8 cellular contexts compared by ENCODE assay signal in the genomic region with DNA sequence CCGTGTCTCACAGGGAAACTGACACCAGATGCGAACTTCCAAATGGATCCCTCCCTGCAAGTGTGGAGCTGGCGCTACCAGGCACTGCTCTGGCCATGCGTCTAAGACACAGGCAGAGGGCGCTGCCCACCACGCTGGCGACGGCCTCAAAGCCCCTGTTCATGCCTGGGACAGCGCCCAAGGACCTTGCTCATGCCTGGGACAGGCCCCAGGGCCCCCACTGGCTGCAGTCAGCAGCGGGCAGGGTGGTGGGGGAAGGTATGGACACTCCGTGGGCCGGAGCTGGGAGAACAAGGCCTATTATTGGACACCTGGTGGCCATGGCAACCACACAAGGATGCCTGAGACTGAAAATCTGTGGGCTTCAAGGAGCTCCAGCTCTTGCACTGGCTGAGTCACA. TPM values are rescaled to one million over a fixed set of nuclear protein-coding genes. Genes with fewer than 3 reads are reported as not detected.
A peak's percentile ranks its signal among the peaks of the same experiment; 100 is the strongest.
DNase-seq lines count a peak whose midpoint lies in the region; ATAC-seq, FAIRE-seq and TF ChIP-seq lines count a peak whose summit lies in the region.

No MANE protein-coding gene starts in this region.

- no peak overlapping the region for H3K9ac ChIP-seq in OCI-LY1 (ENCODE audit: low read length)

- ATAC-seq in activated T-cell treated with anti-CD3 and anti-CD28 coated beads, Interleukin-2, amount 50 U/mL, for 4 hours = peak; percentile 66
- ATAC-seq in upper lobe of right lung (peak; percentile 84), GM19467 (IDR thresholded peaks at IDR 0.05; ENCODE audit: unreplicated experiment) (no peak)

- H3K27ac ChIP-seq in OCI-LY1 (ENCODE audit: low read depth, low read length, poor library complexity, severe bottlenecking) (no peak overlapping the region), upper lobe of right lung (no peak overlapping the region)

- no peak for TF ChIP-seq POLR2A in GM12892 (IDR thresholded peaks at IDR 0.05; ENCODE audit: low read depth, low read length)

- H3K27ac Mint-ChIP-seq in neural crest cell (ENCODE audit: unreplicated experiment) = no peak overlapping the region

- FAIRE-seq in GM12892 (lab: Jason Lieb, UNC) = no peak

- peaks cover 6% of the 10 kb centered on the region for H3K27me3 Mint-ChIP-seq in activated T-cell treated with anti-CD3 and anti-CD28 coated beads, Interleukin-2, amount 50 U/mL, for 4 hours (ENCODE audit: low read depth)
- peaks cover 47% of the 10 kb centered on the region for H3K27me3 Mint-ChIP-seq in neural crest cell (ENCODE audit: low read depth)

- intact Hi-C loops in upper lobe of right lung (cut with DNase I) = no loop called here

- H3K36me3 ChIP-seq in OCI-LY1 (ENCODE audit: insufficient read depth, low read length) = no peaks in the 10 kb centered on the region
- H3K36me3 ChIP-seq in upper lobe of right lung = no peaks in the 10 kb centered on the region

- H3K36me3 Mint-ChIP-seq in activated T-cell treated with anti-CD3 and anti-CD28 coated beads, Interleukin-2, amount 50 U/mL, for 4 hours (ENCODE audit: insufficient read depth) = no peaks in the 10 kb centered on the region
- no peaks in the 10 kb centered on the region for H3K36me3 Mint-ChIP-seq in neural crest cell (ENCODE audit: low read depth)

- peak; percentile 98 for TF ChIP-seq CTCF in AG09309 (IDR thresholded peaks at IDR 0.05; ENCODE audit: control insufficient read depth, insufficient read depth, low read depth, low read length, missing control alignments)
- peak; percentile 68 for TF ChIP-seq CTCF in OCI-LY1 (IDR thresholded peaks at IDR 0.05; ENCODE audit: low read length)
- TF ChIP-seq CTCF in neural crest cell (conservative IDR thresholded peaks at IDR 0.05) = peak; percentile 87
- peak; percentile 71 for TF ChIP-seq CTCF in upper lobe of right lung (IDR thresholded peaks at IDR 0.05)

- peaks cover 39% of the 10 kb centered on the region for H3K4me1 Mint-ChIP-seq in activated T-cell treated with anti-CD3 and anti-CD28 coated beads, Interleukin-2, amount 50 U/mL, for 4 hours (ENCODE audit: low read depth)
- peaks cover 9% of the 10 kb centered on the region for H3K4me1 Mint-ChIP-seq in neural crest cell

- DNase-seq in AG09309 (ENCODE audit: low read depth) (peak; percentile 38), GM12892 (ENCODE audit: insufficient read length) (peak; percentile 68), fibroblast of peridontal ligament (ENCODE audit: extremely low read depth) (peak; percentile 77), neural crest cell (ENCODE audit: low read depth, low spot score) (peak; percentile 58), upper lobe of right lung (peak; percentile 86)
- peak; percentile 49 for DNase-seq in activated T-cell treated with anti-CD3 and anti-CD28 coated beads, Interleukin-2, amount 50 U/mL, for 4 hours

- H3F3A ChIP-seq in OCI-LY1 (ENCODE audit: insufficient read depth, low read length) = no peaks in the 10 kb centered on the region

- H4K20me1 ChIP-seq in OCI-LY1 (ENCODE audit: insufficient read depth, low read length) = no peaks in the 10 kb centered on the region

- H3K4me3 ChIP-seq in AG09309 (ENCODE audit: control insufficient read depth, low read depth, low read length) (no peak overlapping the region), OCI-LY1 (ENCODE audit: low read depth, low read length, poor library complexity, severe bottlenecking) (no peak overlapping the region), upper lobe of right lung (no peak overlapping the region)

- H3K9me3 ChIP-seq in OCI-LY1 (ENCODE audit: low read length) (no peaks in the 10 kb centered on the region), upper lobe of right lung (no peaks in the 10 kb centered on the region)

- 0 out of 2 replicates have a peak, but pooled peaks cover 5% of the 10 kb centered on the region for H3K27me3 ChIP-seq in OCI-LY1 (ENCODE audit: insufficient read depth, low read length)
- H3K27me3 ChIP-seq in upper lobe of right lung = peaks cover 3% of the 10 kb centered on the region

- no peaks in the 10 kb centered on the region for H3K9me2 ChIP-seq in OCI-LY1 (ENCODE audit: low read depth, low read length)

- no peaks in the 10 kb centered on the region for H3K9me3 Mint-ChIP-seq in activated T-cell treated with anti-CD3 and anti-CD28 coated beads, Interleukin-2, amount 50 U/mL, for 4 hours
- H3K9me3 Mint-ChIP-seq in neural crest cell = no peaks in the 10 kb centered on the region

- no peak overlapping the region for H3K4me3 Mint-ChIP-seq in activated T-cell treated with anti-CD3 and anti-CD28 coated beads, Interleukin-2, amount 50 U/mL, for 4 hours
- no peak overlapping the region for H3K4me3 Mint-ChIP-seq in neural crest cell

- H3K79me2 ChIP-seq in OCI-LY1 (ENCODE audit: insufficient read depth, low read length) = no peaks in the 10 kb centered on the region

- no peak overlapping the region for H2AFZ ChIP-seq in OCI-LY1 (ENCODE audit: low read length)

- no peaks in the 10 kb centered on the region for H3K4me1 ChIP-seq in OCI-LY1 (ENCODE audit: insufficient read depth, low read length, severe bottlenecking)
- peaks cover 8% of the 10 kb centered on the region for H3K4me1 ChIP-seq in upper lobe of right lung

- H3K4me2 ChIP-seq in OCI-LY1 (ENCODE audit: low read length) = no peak overlapping the region

RNA-seq across cellular contexts. Expression of gene ZG16B, which starts 8.8 kb away (rescaled TPM):
- 9.3 TPM for polyA plus RNA-seq in GM12892 (2012; ENCODE audit: missing spikeins)
- under 1 TPM in 1 of 3 donors, not detected in 2; 0.33 TPM for total RNA-seq in activated T-cell treated with anti-CD3 and anti-CD28 coated beads, Interleukin-2, amount 50 U/mL, for 4 hours
- total RNA-seq in neural crest cell = not detected in 2 replicates
- not detected for total RNA-seq in upper lobe of right lung

RNA-seq across cellular contexts. Expression of gene PRSS22, which starts 19.0 kb away (rescaled TPM):
- not detected for polyA plus RNA-seq in GM12892 (2012; ENCODE audit: missing spikeins)
- total RNA-seq in activated T-cell treated with anti-CD3 and anti-CD28 coated beads, Interleukin-2, amount 50 U/mL, for 4 hours = under 1 TPM in 1 of 3 donors, not detected in 2; 0.37 TPM
- total RNA-seq in neural crest cell = not detected in 2 replicates
- total RNA-seq in upper lobe of right lung = 15.2 TPM

RNA-seq across cellular contexts. Expression of gene PRSS21, which starts 21.9 kb away (rescaled TPM):
- polyA plus RNA-seq in GM12892 (2012; ENCODE audit: missing spikeins) = 0.59 TPM
- total RNA-seq in activated T-cell treated with anti-CD3 and anti-CD28 coated beads, Interleukin-2, amount 50 U/mL, for 4 hours = 10 to 100 TPM in 2 of 3 donors, 1 to 10 TPM in 1; 8.9 to 16.1 (median 13.2) TPM
- total RNA-seq in neural crest cell (not detected in 2 replicates), upper lobe of right lung (17.1 TPM)

RNA-seq across cellular contexts. Expression of gene PRSS41, which starts 40.7 kb away (rescaled TPM):
- polyA plus RNA-seq in GM12892 (2012; ENCODE audit: missing spikeins) = not detected
- total RNA-seq in activated T-cell treated with anti-CD3 and anti-CD28 coated beads, Interleukin-2, amount 50 U/mL, for 4 hours = not detected
- total RNA-seq in neural crest cell = not detected in 2 replicates
- total RNA-seq in upper lobe of right lung = not detected

RNA-seq across cellular contexts. Expression of gene FLYWCH2, which starts 44.1 kb away (rescaled TPM):
- polyA plus RNA-seq in GM12892 (2012; ENCODE audit: missing spikeins) = 7.4 TPM
- 10 to 100 TPM; 25.7 to 28.7 (median 28.5) TPM for total RNA-seq in activated T-cell treated with anti-CD3 and anti-CD28 coated beads, Interleukin-2, amount 50 U/mL, for 4 hours
- total RNA-seq in neural crest cell (32.3 and 32.4 TPM in 2 replicates), upper lobe of right lung (29.0 TPM)

Comparison
In these comparisons a context has a peak if more than half of its experiments do, and no peak if none do; other contexts are left out.
1. RNA of gene PRSS22, which starts 19.0 kb away (total RNA-seq): 15.2 TPM in upper lobe of right lung (single experiment); 0.37 TPM in activated T-cell treated with anti-CD3 and anti-CD28 coated beads, Interleukin-2, amount 50 U/mL, for 4 hours and not detected in neural crest cell; every median in the first group is over 10 times any median in the second.
2. Peak in every context shown above with its lines, with median percentiles within 50 percentile points of each other: DNase-seq and CTCF ChIP-seq.